Comparison of ENCODE assay signal across 2 cellular contexts in genomic region chr3:15063656-15064286, GRCh38.
TF ChIP-seq lines count a peak whose summit lies in the region.

No MANE protein-coding gene starts in this region.

TF ChIP-seq in endothelial cell of umbilical vein, 7 proteins besides CTCF, POLR2A, EP300 and RAD21 (continued from another document):
- no peak for TF ChIP-seq MYC (IDR thresholded peaks at IDR 0.05; ENCODE audit: low read depth, low read length)

TF ChIP-seq in neural cell, 6 proteins besides CTCF, POLR2A, EP300 and RAD21 (continued from another document):
- TF ChIP-seq REST (IDR thresholded peaks at IDR 0.05; ENCODE audit: borderline replicate concordance): no peak
- TF ChIP-seq POLR2AphosphoS5 (IDR thresholded peaks at IDR 0.05): no peak
- no peak for TF ChIP-seq TAF1 (IDR thresholded peaks at IDR 0.05; ENCODE audit: low read depth)
